ENCODE assay signal across 7 cellular contexts in genomic region chr13:44300895-44301638, GRCh38.
DNase-seq lines count a peak whose midpoint lies in the region; FAIRE-seq and TF ChIP-seq lines count a peak whose summit lies in the region.

No MANE protein-coding gene starts in this region.

- H3K27ac ChIP-seq in breast epithelium (peak overlapping the region; percentile 82 to 86), muscle layer of duodenum (ENCODE audit: low read length) (peak overlapping the region; percentile 59), WERI-Rb-1 (no peak overlapping the region)

- TF ChIP-seq POLR2A in breast epithelium (IDR thresholded peaks at IDR 0.05), result no peak

- peak; percentile 8 for DNase-seq in GM18507 (ENCODE audit: extremely low spot score, insufficient read length, low read depth)
- DNase-seq in HCEC 1CT, result peak; percentile 79
- peak; percentile 34 for DNase-seq in NCI-H1436 (lab: John Stamatoyannopoulos, UW)
- peak; percentile 60 to 73 for DNase-seq in breast epithelium (ENCODE audit: low spot score in 2 of 2)
- DNase-seq in WERI-Rb-1, result no peak
- DNase-seq in RPMI8226, result no peak

- no peaks in the 10 kb centered on the region for H3K27me3 ChIP-seq in breast epithelium
- no peaks in the 10 kb centered on the region for H3K27me3 ChIP-seq in muscle layer of duodenum (ENCODE audit: low read depth, low read length)
- no peaks in the 10 kb centered on the region for H3K27me3 ChIP-seq in WERI-Rb-1 (ENCODE audit: insufficient read depth, low read depth, severe bottlenecking)

- H3K36me3 ChIP-seq in breast epithelium, result no peaks in the 10 kb centered on the region
- no peaks in the 10 kb centered on the region for H3K36me3 ChIP-seq in muscle layer of duodenum (ENCODE audit: control insufficient read depth in 1 of 2, insufficient read depth in 2 of 2, low read length in 2 of 2)
- no peaks in the 10 kb centered on the region for H3K36me3 ChIP-seq in WERI-Rb-1

- peaks cover 0 to 16% of the 10 kb centered on the region in 2 donors for H3K4me1 ChIP-seq in breast epithelium
- H3K4me1 ChIP-seq in muscle layer of duodenum (ENCODE audit: control insufficient read depth in 1 of 2, insufficient read depth in 2 of 2, low read length in 2 of 2), result peaks cover 13 to 39% of the 10 kb centered on the region in 2 donors

- TF ChIP-seq CTCF in breast epithelium (IDR thresholded peaks at IDR 0.05) (peak; percentile 10 to 42 (median 17)), WERI-Rb-1 (IDR thresholded peaks at IDR 0.05; ENCODE audit: low read depth, low read length) (no peak)

- FAIRE-seq in GM18507 (lab: Jason Lieb, UNC), result peak; percentile 39

- no peaks in the 10 kb centered on the region for H3K9me3 ChIP-seq in breast epithelium
- no peaks in the 10 kb centered on the region for H3K9me3 ChIP-seq in muscle layer of duodenum (ENCODE audit: control insufficient read depth in 1 of 2, low read length in 2 of 2)
- no peaks in the 10 kb centered on the region for H3K9me3 ChIP-seq in WERI-Rb-1 (ENCODE audit: severe bottlenecking)

- H3K4me3 ChIP-seq in breast epithelium, result peak overlapping the region in 1 of 3 donors; percentile 10
- no peak overlapping the region for H3K4me3 ChIP-seq in muscle layer of duodenum (ENCODE audit: low read depth in 1 of 2, low read length in 2 of 2)
- no peak overlapping the region for H3K4me3 ChIP-seq in WERI-Rb-1 (ENCODE audit: low read depth, low read length)

- intact Hi-C loops in breast epithelium (cut with DNase I; ENCODE audit: low total_unique reads), result no loop called here

Comparison
In these comparisons a context has a peak if more than half of its experiments do, and no peak if none do; other contexts are left out.
1. DNase-seq: peak in GM18507 (single experiment), HCEC 1CT (single experiment), NCI-H1436 (single experiment) and breast epithelium (2 of 2); none in WERI-Rb-1 (single experiment) and RPMI8226 (single experiment).